14 cellular contexts compared by ENCODE assay signal in the genomic region with DNA sequence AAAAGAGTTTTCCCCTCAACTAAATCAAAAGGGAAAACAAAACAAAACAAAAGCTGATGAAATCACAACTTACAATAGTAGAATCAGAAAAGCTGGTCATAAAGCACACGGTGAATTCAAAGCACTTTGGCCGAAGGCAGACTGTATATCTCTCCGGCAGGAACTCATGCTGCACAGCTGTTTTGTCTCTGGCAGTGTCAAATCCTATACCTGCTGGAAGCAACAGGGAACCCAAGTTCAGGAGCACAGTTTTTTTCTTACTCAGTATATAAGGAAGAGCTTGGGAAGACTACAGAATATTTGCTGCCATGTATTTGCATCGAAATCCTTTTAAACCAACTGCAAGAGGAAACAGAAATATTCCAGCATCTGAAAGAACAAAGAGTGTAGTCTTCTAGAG.
A peak's percentile ranks its signal among the peaks of the same experiment; 100 is the strongest.
DNase-seq lines count a peak whose midpoint lies in the region; ATAC-seq and TF ChIP-seq lines count a peak whose summit lies in the region.
"Had no signal": no experiment of that assay in that cellular context is flagged by ENCODE, and none has a peak within 500 bp of the region (broad histone marks: within the 10 kb centered on the region; RNA-seq: fewer than 3 reads in every experiment).

No MANE protein-coding gene starts in this region.

- no peaks in the 10 kb centered on the region for H3K36me3 ChIP-seq in mucosa of descending colon (ENCODE audit: low read depth)

- DNase-seq in NCI-H1048 (lab: John Stamatoyannopoulos, UW) (peak; percentile 71), NCI-H526 (lab: John Stamatoyannopoulos, UW) (peak; percentile 96 to 99), mucosa of descending colon (no peak), nucleus accumbens (lab: John Stamatoyannopoulos, UW) (no peak), C1 segment of cervical spinal cord (lab: John Stamatoyannopoulos, UW) (no peak)
- DNase-seq: Caco-2; CD4-positive, CD25-positive, alpha-beta regulatory T cell; CD8-positive, alpha-beta T cell; DMS153; DND-41; H9 had no signal

- ATAC-seq in mucosa of descending colon (peak; percentile 24), HG02759 (IDR thresholded peaks at IDR 0.05; ENCODE audit: unreplicated experiment) (no peak)
- ATAC-seq: CD8-positive, alpha-beta T cell; GM23338; HCT116 had no signal

- TF ChIP-seq CTCF in mucosa of descending colon (IDR thresholded peaks at IDR 0.05), result no peak

- no peaks in the 10 kb centered on the region for H3K4me1 ChIP-seq in mucosa of descending colon (ENCODE audit: low read depth)
- H3K4me1 ChIP-seq: Caco-2 had no signal

- intact Hi-C loops in mucosa of descending colon (cut with DNase I, micrococcal nuclease), result no loop called here

- no peaks in the 10 kb centered on the region for H3K9me3 ChIP-seq in mucosa of descending colon
- H3K9me3 ChIP-seq: Caco-2 had no signal

- H3K4me3 ChIP-seq in mucosa of descending colon, result no peak overlapping the region
- H3K4me3 ChIP-seq: GM23338 had no signal

Comparison
In these comparisons a context has a peak if more than half of its experiments do, and no peak if none do; other contexts are left out.
1. DNase-seq: peak in NCI-H1048 (single experiment) and NCI-H526 (2 of 2); none in mucosa of descending colon (0 of 3), nucleus accumbens (0 of 56) and C1 segment of cervical spinal cord (0 of 14).